ENCODE assay signal across 7 cellular contexts in genomic region chr6:100196214-100196982, GRCh38.
DNase-seq lines count a peak whose midpoint lies in the region; FAIRE-seq and TF ChIP-seq lines count a peak whose summit lies in the region.
"Not testable (repeated sequence)": the region's sequence is repeated elsewhere in the genome, so short reads cannot be mapped to it uniquely, and the experiment has no call there.

No MANE protein-coding gene starts in this region.

- not testable (repeated sequence) for TF ChIP-seq RAD21 in H1 (IDR thresholded peaks at IDR 0.05 in 1 of 2, conservative IDR thresholded peaks at IDR 0.05 in 1 of 2; ENCODE audit: low read depth in 2 of 2, low read length in 2 of 2)

- TF ChIP-seq POLR2A in H1 (IDR thresholded peaks at IDR 0.05; ENCODE audit: control extremely low read depth in 1 of 2, low read depth in 2 of 2, low read length in 2 of 2) = not testable (repeated sequence)

- DNase-seq in NCI-H1417 (lab: John Stamatoyannopoulos, UW) (peak in 2 of 3 experiments; percentile 21 to 64), NCI-H748 treated with DMSO at 0.1 percent for 48 hours (lab: John Stamatoyannopoulos, UW) (peak; percentile 12)
- not testable (repeated sequence) for DNase-seq in H1 (ENCODE audit: low read depth in 1 of 2, low spot score in 2 of 2); progenitor cell of endocrine pancreas (ENCODE audit: low spot score, unreplicated experiment)

- peak overlapping the region; percentile 11 for H2BK12ac ChIP-seq in H1 (ENCODE audit: low read depth, low read length)

- H2BK120ac ChIP-seq in H1 (replicated peaks; ENCODE audit: low read depth, low read length) = peak overlapping the region; percentile 79

- not testable (repeated sequence) for H3K27me3 Mint-ChIP-seq in progenitor cell of endocrine pancreas

- H4K91ac ChIP-seq in H1 (replicated peaks; ENCODE audit: insufficient read length, low read length) = peak overlapping the region; percentile 99

- peak overlapping the region; percentile 87 for H4K5ac ChIP-seq in H1 (ENCODE audit: insufficient read length, low read depth, low read length)

- not testable (repeated sequence) for H3K27ac ChIP-seq in HEK293 (ENCODE audit: extremely low read depth, low read depth, low read length)
- peak overlapping the region; percentile 63; the same call in 1 of the 2 replicates for H3K27ac ChIP-seq in H1 (ENCODE audit: low read depth, low read length)

- H3K9ac ChIP-seq in ES-I3 (ENCODE audit: low read depth, low read length) (peak overlapping the region; percentile 53), H1 (replicated peaks in 1 of 4; ENCODE audit: extremely low read depth in 1 of 4, low read depth in 3 of 4, low read length in 3 of 4) (0 out of 7 replicates have a peak overlapping the region, but pooled peaks of 1 of the 4 experiments have one; percentile 4), iPS-15b (ENCODE audit: low read depth, low read length) (peak overlapping the region; percentile 49)

- not testable (repeated sequence) for H3K79me2 ChIP-seq in H1 (ENCODE audit: control insufficient read depth in 1 of 2, insufficient read depth in 2 of 2, low read length in 2 of 2)

- 0 out of 2 replicates have a peak overlapping the region, but pooled peaks have one; percentile 41 for H2BK5ac ChIP-seq in H1 (ENCODE audit: low read depth, low read length)

- peak overlapping the region; percentile 68; the same call in 1 of the 2 replicates for H4K8ac ChIP-seq in H1 (ENCODE audit: extremely low read depth, insufficient read depth, low read length)

- not testable (repeated sequence) for H3K9me3 ChIP-seq in ES-I3 (ENCODE audit: control insufficient read depth, insufficient read depth, low read length); HEK293 (ENCODE audit: control insufficient read depth, insufficient read depth, low read depth, low read length); H1 (ENCODE audit: insufficient read depth in 2 of 2, low read depth in 1 of 2, low read length in 1 of 2); iPS-15b (ENCODE audit: control insufficient read depth, insufficient read depth, low read length)

- H3K4me3 Mint-ChIP-seq in progenitor cell of endocrine pancreas (ENCODE audit: low read depth) = peak overlapping the region; percentile 62

- CTCF ChIA-PET in HEK293 (lab: Yijun Ruan, JAX) = interaction anchor here (0.7 kb wide), 1 partner anchor 178 kb away, joined by 3 read pairs; no protein-coding TSS in a partner anchor
- CTCF ChIA-PET in H1 (lab: Charles Lee; ENCODE audit: partially characterized antibody) = interaction anchor here (0.9 kb wide), 1 partner anchor 287 kb away, joined by 3 read pairs; no protein-coding TSS in a partner anchor

- not testable (repeated sequence) for H2AK5ac ChIP-seq in H1 (ENCODE audit: low read depth, low read length)

- not testable (repeated sequence) for H3K27me3 ChIP-seq in H1 (replicated peaks in 1 of 4; ENCODE audit: control insufficient read depth in 3 of 4, extremely low read depth in 1 of 4, insufficient read depth in 3 of 4, low read length in 3 of 4); iPS-15b (ENCODE audit: control insufficient read depth, insufficient read depth, low read length)

- H3K4me2 ChIP-seq in H1 (ENCODE audit: insufficient read depth in 1 of 2, low read depth in 2 of 2, low read length in 2 of 2) = peak overlapping the region; percentile 13 to 73; a peak in 3 of 4 replicates

- H3K4me1 Mint-ChIP-seq in progenitor cell of endocrine pancreas (ENCODE audit: low read depth) = not testable (repeated sequence)

- peak overlapping the region; percentile 94 for H2AFZ ChIP-seq in H1 (ENCODE audit: low read length)

- H3K4ac ChIP-seq in H1 (replicated peaks; ENCODE audit: insufficient read length, low read depth, low read length) = not testable (repeated sequence)

- not testable (repeated sequence) for H3K79me1 ChIP-seq in H1 (ENCODE audit: low read depth, low read length)

- not testable (repeated sequence) for H3K56ac ChIP-seq in H1 (replicated peaks; ENCODE audit: insufficient read length, low read depth, low read length)

- H4K20me1 ChIP-seq in H1 (replicated peaks in 1 of 2; ENCODE audit: control insufficient read depth in 1 of 2, insufficient read depth in 2 of 2, low read length in 2 of 2) = not testable (repeated sequence)

- not testable (repeated sequence) for H3K23me2 ChIP-seq in H1 (ENCODE audit: low read depth, low read length)

- WGBS in H1 (ENCODE audit: extremely low coverage in 1 of 2, insufficient coverage in 1 of 2, insufficient read length in 1 of 2, insufficient replicate concordance in 2 of 2, low coverage in 1 of 2, low lambda C conversion rate in 2 of 2, missing lambda C conversion rate in 1 of 2), 2 experiments = 92% methylated on average over 16 of the region's 37 CpGs; no CpG with 5 or more reads in 1 of the 2 experiments

- H3K27ac Mint-ChIP-seq in progenitor cell of endocrine pancreas = not testable (repeated sequence)

- TF ChIP-seq CTCF in HEK293 (tag by site-specific recombination; IDR thresholded peaks at IDR 0.05); H1 (IDR thresholded peaks at IDR 0.05; ENCODE audit: control extremely low read depth in 1 of 3, insufficient read depth in 1 of 3, low read depth in 1 of 3, low read length in 3 of 3); progenitor cell of endocrine pancreas (IDR thresholded peaks at IDR 0.05; ENCODE audit: unreplicated experiment): not testable (repeated sequence)

- TF ChIP-seq EP300 in H1 (IDR thresholded peaks at IDR 0.05; ENCODE audit: borderline replicate concordance in 1 of 2, low read depth in 2 of 2, low read length in 2 of 2) = not testable (repeated sequence)

- not testable (repeated sequence) for H2BK15ac ChIP-seq in H1 (ENCODE audit: low read length)

- not testable (repeated sequence) for H3K9me3 Mint-ChIP-seq in progenitor cell of endocrine pancreas (ENCODE audit: low read depth)

- FAIRE-seq in H1 (lab: Jason Lieb, UNC) = not testable (repeated sequence)

- not testable (repeated sequence) for H3K14ac ChIP-seq in H1 (ENCODE audit: insufficient read length)

- H3K18ac ChIP-seq in H1 (ENCODE audit: extremely low read depth, low read length) = peak overlapping the region; percentile 96

- POLR2A ChIA-PET in HEK293 (lab: Yijun Ruan, JAX) = not testable (repeated sequence)
- POLR2A ChIA-PET in H1 (lab: Charles Lee; ENCODE audit: partially characterized antibody) = interaction anchor here (1.2 to 1.7 kb wide), 4 partner anchors 12 to 33 kb away, joined by 3 to 5 read pairs (median 4); no protein-coding TSS in a partner anchor

- not testable (repeated sequence) for H3K36me3 Mint-ChIP-seq in progenitor cell of endocrine pancreas (ENCODE audit: insufficient read depth)

- not testable (repeated sequence) for H3K36me3 ChIP-seq in ES-I3 (ENCODE audit: insufficient read depth, low read length); HEK293 (ENCODE audit: control insufficient read depth in 2 of 2, insufficient read depth in 1 of 2, low read length in 2 of 2); H1 (ENCODE audit: control insufficient read depth in 2 of 4, insufficient read depth in 4 of 4, low read length in 3 of 4); iPS-15b (ENCODE audit: control insufficient read depth, insufficient read depth, low read length)

- H3K4me1 ChIP-seq in ES-I3 (ENCODE audit: insufficient read depth, low read length); HEK293 (ENCODE audit: control insufficient read depth, insufficient read depth, low read length); H1 (replicated peaks in 1 of 4; ENCODE audit: control insufficient read depth in 3 of 4, insufficient read depth in 4 of 4, low read length in 3 of 4); iPS-15b (ENCODE audit: control insufficient read depth, insufficient read depth, low read length): not testable (repeated sequence)

- not testable (repeated sequence) for H3K4me3 ChIP-seq in HEK293 (ENCODE audit: low read depth, low read length)
- peak overlapping the region in 2 of 4 experiments; percentile 20 to 25; a peak in 1 of 8 replicates for H3K4me3 ChIP-seq in H1 (ENCODE audit: extremely low read depth in 1 of 4, insufficient read depth in 2 of 4, low read depth in 3 of 4, low read length in 4 of 4)
- H3K4me3 ChIP-seq in iPS-15b (ENCODE audit: low read depth, low read length) = peak overlapping the region; percentile 60

- H2BK20ac ChIP-seq in H1 (ENCODE audit: low read length) = 0 out of 2 replicates have a peak overlapping the region, but pooled peaks have one; percentile 61

- not testable (repeated sequence) for H3K23ac ChIP-seq in H1 (ENCODE audit: insufficient read length)

TF ChIP-seq in HEK293, 187 proteins besides CTCF, POLR2A, EP300 and RAD21:
- peak; percentile 44 for TF ChIP-seq SETDB1 (IDR thresholded peaks at IDR 0.05; ENCODE audit: insufficient read length, low read length)
- peak; percentile 39; the same call in 1 of the 2 replicates for TF ChIP-seq IKZF3 (tag by site-specific recombination; IDR thresholded peaks at IDR 0.05)
